ENCODE assay signal across 13 cellular contexts in the genomic region with DNA sequence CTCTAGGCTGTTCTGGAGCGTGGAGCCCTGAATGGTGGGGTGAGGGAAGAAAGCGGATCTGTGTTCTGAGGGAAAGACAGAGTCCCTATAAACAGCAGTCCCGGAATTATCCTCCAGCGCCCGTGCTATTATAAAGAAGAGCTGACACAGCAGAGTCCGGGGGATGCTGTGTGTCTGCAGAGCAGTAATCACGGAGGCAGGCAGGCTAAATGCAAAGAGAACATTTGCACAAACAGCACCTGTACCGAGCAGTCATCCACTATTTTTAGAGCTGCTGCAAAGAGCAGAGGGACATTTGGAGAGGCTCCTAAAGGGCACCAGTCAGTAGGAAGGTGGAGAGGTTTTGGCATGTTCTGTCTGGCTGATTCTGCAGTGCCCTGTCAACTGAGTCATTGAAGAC.
DNase-seq lines count a peak whose midpoint lies in the region; ATAC-seq and TF ChIP-seq lines count a peak whose summit lies in the region.
"Had no signal": no experiment of that assay in that cellular context is flagged by ENCODE, and none has a peak within 500 bp of the region (broad histone marks: within the 10 kb centered on the region; RNA-seq: fewer than 3 reads in every experiment).

No MANE protein-coding gene starts in this region.

- H3K4me1 Mint-ChIP-seq in type B pancreatic cell (ENCODE audit: unreplicated experiment), result peaks cover 33% of the 10 kb centered on the region
- no peaks in the 10 kb centered on the region for H3K4me1 Mint-ChIP-seq in CD4-positive, alpha-beta memory T cell

- ATAC-seq in Right ventricle myocardium inferior (peak; percentile 76), left lung (no peak), HG03108 (IDR thresholded peaks at IDR 0.05; ENCODE audit: unreplicated experiment) (no peak)
- ATAC-seq: activated T-cell treated with anti-CD3 and anti-CD28 coated beads, Interleukin-2, amount 50 U/mL, for 72 hours; SK-N-SH treated with all-trans-retinoic acid at 6 μM for 48 hours had no signal

- H4K5ac ChIP-seq in mesendoderm (ENCODE audit: low read length), result no peak overlapping the region

- H3K4ac ChIP-seq in mesendoderm (ENCODE audit: low read depth, low read length), result no peak overlapping the region

- H3K27ac ChIP-seq in mesendoderm (ENCODE audit: low read depth, low read length) (no peak overlapping the region), left lung (no peak overlapping the region)
- H3K27ac ChIP-seq in CD4-positive, alpha-beta memory T cell (ENCODE audit: low read depth, low read length), result no peak overlapping the region
- H3K27ac ChIP-seq: colonic mucosa, thoracic aorta had no signal

- no peak overlapping the region for H3K56ac ChIP-seq in mesendoderm (ENCODE audit: low read length)

- H3K23ac ChIP-seq in mesendoderm (ENCODE audit: low read length), result no peak overlapping the region

- H3K4me3 Mint-ChIP-seq in type B pancreatic cell, result peak overlapping the region; percentile 40
- no peak overlapping the region for H3K4me3 Mint-ChIP-seq in CD4-positive, alpha-beta memory T cell
- H3K4me3 Mint-ChIP-seq: activated T-cell treated with anti-CD3 and anti-CD28 coated beads, Interleukin-2, amount 50 U/mL, for 72 hours had no signal

- intact Hi-C loops in Right ventricle myocardium inferior (cut with DNase I) (loop anchor here (5.0 kb wide), 1 partner anchor 69 kb away; no protein-coding TSS in a partner anchor), cardiac septum (cut with DNase I) (loop anchor here (5.0 kb wide), 1 partner anchor 74 kb away; no protein-coding TSS in a partner anchor), left lung (cut with DNase I) (no loop called here)
- intact Hi-C loops in CD4-positive, alpha-beta memory T cell (cut with micrococcal nuclease), result no loop called here

- H3K4me2 ChIP-seq in mesendoderm (ENCODE audit: low read length), result no peak overlapping the region

- H3K4me3 ChIP-seq in mesendoderm (ENCODE audit: low read length) (no peak overlapping the region), left lung (no peak overlapping the region)
- H3K4me3 ChIP-seq in CD4-positive, alpha-beta memory T cell (ENCODE audit: low read length in 2 of 2), result no peak overlapping the region
- H3K4me3 ChIP-seq: colonic mucosa, thoracic aorta had no signal

- H3K18ac ChIP-seq in mesendoderm (ENCODE audit: low read length), result peak overlapping the region; percentile 52

- H3K27ac Mint-ChIP-seq in type B pancreatic cell, result no peak overlapping the region
- no peak overlapping the region for H3K27ac Mint-ChIP-seq in CD4-positive, alpha-beta memory T cell
- H3K27ac Mint-ChIP-seq: activated T-cell treated with anti-CD3 and anti-CD28 coated beads, Interleukin-2, amount 50 U/mL, for 72 hours had no signal

- H3K9me3 Mint-ChIP-seq in type B pancreatic cell, result no peaks in the 10 kb centered on the region
- no peaks in the 10 kb centered on the region for H3K9me3 Mint-ChIP-seq in CD4-positive, alpha-beta memory T cell

- H3K36me3 ChIP-seq in mesendoderm (ENCODE audit: control insufficient read depth, insufficient read depth, low read length) (no peaks in the 10 kb centered on the region), left lung (no peaks in the 10 kb centered on the region)
- no peaks in the 10 kb centered on the region for H3K36me3 ChIP-seq in CD4-positive, alpha-beta memory T cell (ENCODE audit: insufficient read depth, low read length)
- H3K36me3 ChIP-seq: colonic mucosa, thoracic aorta had no signal

- H2BK120ac ChIP-seq in mesendoderm (ENCODE audit: low read depth, low read length), result no peak overlapping the region

- no peak overlapping the region for H2BK5ac ChIP-seq in mesendoderm (ENCODE audit: low read length)

- H2BK15ac ChIP-seq in mesendoderm (replicated peaks; ENCODE audit: low read depth), result no peak overlapping the region

- CTCF ChIA-PET in CD4-positive, alpha-beta memory T cell (lab: Charles Lee; ENCODE audit: partially characterized antibody), result no interaction called here

- H2AK5ac ChIP-seq in mesendoderm (ENCODE audit: low read length), result no peak overlapping the region

- no peak for DNase-seq in Right ventricle myocardium inferior (ENCODE audit: missing footprints)
- no peak for DNase-seq in cardiac septum (ENCODE audit: low spot score)
- peak; percentile 31 for DNase-seq in cerebellar cortex (ENCODE audit: low spot score)
- DNase-seq in mesendoderm, result no peak
- DNase-seq in type B pancreatic cell (ENCODE audit: extremely low spot score, unreplicated experiment), result no peak
- DNase-seq in left lung, result no peak
- DNase-seq in CD4-positive, alpha-beta memory T cell, result no peak
- DNase-seq: activated T-cell treated with anti-CD3 and anti-CD28 coated beads, Interleukin-2, amount 50 U/mL, for 72 hours; colonic mucosa; stimulated activated CD4-positive, alpha-beta T cell treated with anti-CD3 and anti-CD28 coated beads, Interleukin-1b, Interleukin-23, amount 100 ng/mL, for 48 hours had no signal

- no peaks in the 10 kb centered on the region for H3K36me3 Mint-ChIP-seq in type B pancreatic cell
- H3K36me3 Mint-ChIP-seq in CD4-positive, alpha-beta memory T cell, result no peaks in the 10 kb centered on the region

- no peaks in the 10 kb centered on the region for H3K27me3 Mint-ChIP-seq in type B pancreatic cell
- peaks cover 0 to 2% of the 10 kb centered on the region in 2 donors for H3K27me3 Mint-ChIP-seq in CD4-positive, alpha-beta memory T cell

- H3K27me3 ChIP-seq in mesendoderm (ENCODE audit: insufficient read depth, low read length, poor library complexity) (no peaks in the 10 kb centered on the region), left lung (peaks cover 0 to 6% of the 10 kb centered on the region in 2 donors)
- H3K27me3 ChIP-seq in CD4-positive, alpha-beta memory T cell (ENCODE audit: insufficient read depth, low read length), result no peaks in the 10 kb centered on the region
- H3K27me3 ChIP-seq: colonic mucosa had no signal

- no peaks in the 10 kb centered on the region for H3K79me1 ChIP-seq in mesendoderm (ENCODE audit: low read length)

- H3K4me1 ChIP-seq in mesendoderm (ENCODE audit: control insufficient read depth, low read depth, low read length) (peaks cover 8% of the 10 kb centered on the region), left lung (peaks cover 0 to 9% of the 10 kb centered on the region in 2 donors)
- H3K4me1 ChIP-seq in CD4-positive, alpha-beta memory T cell (ENCODE audit: insufficient read depth, low read length), result no peaks in the 10 kb centered on the region
- H3K4me1 ChIP-seq: colonic mucosa had no signal

- no peaks in the 10 kb centered on the region for H3K79me2 ChIP-seq in mesendoderm (ENCODE audit: control insufficient read depth, insufficient read depth, low read length)

- H4K8ac ChIP-seq in mesendoderm (ENCODE audit: low read depth, low read length), result no peak overlapping the region

- H3K9me3 ChIP-seq in left lung, result no peaks in the 10 kb centered on the region
- no peaks in the 10 kb centered on the region for H3K9me3 ChIP-seq in CD4-positive, alpha-beta memory T cell (ENCODE audit: control insufficient read depth in 1 of 2, low read length in 2 of 2)
- H3K9me3 ChIP-seq: colonic mucosa, thoracic aorta had no signal

- TF ChIP-seq CTCF in type B pancreatic cell (conservative IDR thresholded peaks at IDR 0.05) (no peak), left lung (IDR thresholded peaks at IDR 0.05) (no peak)

- H3K9ac ChIP-seq in mesendoderm (ENCODE audit: low read length), result no peak overlapping the region

- POLR2A ChIA-PET in CD4-positive, alpha-beta memory T cell (lab: Charles Lee; ENCODE audit: partially characterized antibody), result no interaction called here

- no CpG with 5 or more reads among the region's 8 CpGs for WGBS in mesendoderm (ENCODE audit: extremely low coverage, insufficient coverage, low lambda C conversion rate)

Comparison
In these comparisons a context has a peak if more than half of its experiments do, and no peak if none do; other contexts are left out.
1. intact Hi-C loops: an anchor here in Right ventricle myocardium inferior (5.0 kb wide) and cardiac septum (5.0 kb wide); none called in left lung and CD4-positive, alpha-beta memory T cell.